ENCODE assay signal across 8 cellular contexts in genomic region chr9:117060963-117061362, GRCh38.
"Had no signal": no experiment of that assay in that cellular context is flagged by ENCODE, and none has a peak within 500 bp of the region (broad histone marks: within the 10 kb centered on the region; RNA-seq: fewer than 3 reads in every experiment).

No MANE protein-coding gene starts in this region.

- H3K4me3 ChIP-seq: GM12878 had no signal

- FAIRE-seq: G401.6, GM12878, GM12891, GM12892, GM18507, GM19239 had no signal

- DNase-seq: GDM1, GF-D8 had no signal

- ATAC-seq: GM12878 had no signal
